ENCODE assay signal across 19 cellular contexts in genomic region chr21:42269382-42269781, GRCh38. TPM values are rescaled to one million over a fixed set of nuclear protein-coding genes. Genes with fewer than 3 reads are reported as not detected.
DNase-seq lines count a peak whose midpoint lies in the region; ATAC-seq, FAIRE-seq and TF ChIP-seq lines count a peak whose summit lies in the region.
"Had no signal": no experiment of that assay in that cellular context is flagged by ENCODE, and none has a peak within 500 bp of the region (broad histone marks: within the 10 kb centered on the region; RNA-seq: fewer than 3 reads in every experiment).

No MANE protein-coding gene starts in this region.

- no peak overlapping the region for H3K4me2 ChIP-seq in HepG2 (ENCODE audit: low read depth, low read length)

- intact Hi-C loops in right lobe of liver (cut with DNase I) (no loop called here), HepG2 (cut with micrococcal nuclease; ENCODE audit: unreplicated experiment) (no loop called here)

- peak overlapping the region; percentile 25 for H3K27ac Mint-ChIP-seq in activated naive CD8-positive, alpha-beta T cell treated with anti-CD3 and anti-CD28 coated beads, Interleukin-2, amount 50 U/mL, for 24 hours

- no peak overlapping the region for H3K9ac ChIP-seq in HepG2 (ENCODE audit: insufficient read depth, low read depth, low read length)

- H3K4me3 Mint-ChIP-seq in activated naive CD8-positive, alpha-beta T cell treated with anti-CD3 and anti-CD28 coated beads, Interleukin-2, amount 50 U/mL, for 24 hours = no peak overlapping the region

- peaks cover 26% of the 10 kb centered on the region for H3K4me1 Mint-ChIP-seq in activated naive CD8-positive, alpha-beta T cell treated with anti-CD3 and anti-CD28 coated beads, Interleukin-2, amount 50 U/mL, for 24 hours

- H3K27ac ChIP-seq in right lobe of liver (no peak overlapping the region), HepG2 (ENCODE audit: extremely low read length, insufficient read depth, low read length) (no peak overlapping the region), caudate nucleus (ENCODE audit: low read depth, low read length) (no peak overlapping the region)
- H3K27ac ChIP-seq: ascending aorta, esophagus squamous epithelium had no signal

- no peaks in the 10 kb centered on the region for H4K20me1 ChIP-seq in HepG2 (ENCODE audit: insufficient read depth, low read length)

- H3K79me2 ChIP-seq in HepG2 (ENCODE audit: insufficient read depth, low read length) = no peaks in the 10 kb centered on the region

- H3K27me3 ChIP-seq in right lobe of liver (no peaks in the 10 kb centered on the region), HepG2 (ENCODE audit: control insufficient read depth in 1 of 2, insufficient read depth in 2 of 2, low read length in 2 of 2) (peaks cover 4 to 20% of the 10 kb centered on the region in 2 experiments; a peak in 2 of 5 replicates)
- H3K27me3 ChIP-seq: ascending aorta had no signal

- peak in 3 of 4 donors; percentile 32 to 46 (median 36) for ATAC-seq in right lobe of liver
- no peak for ATAC-seq in HepG2
- ATAC-seq in activated naive CD8-positive, alpha-beta T cell treated with anti-CD3 and anti-CD28 coated beads, Interleukin-2, amount 50 U/mL, for 24 hours = no peak
- ATAC-seq in GM21360 (IDR thresholded peaks at IDR 0.05; ENCODE audit: unreplicated experiment) = no peak
- no peak for ATAC-seq in HG03039 (IDR thresholded peaks at IDR 0.05; ENCODE audit: unreplicated experiment)
- ATAC-seq: left lobe of liver, Right ventricle myocardium inferior had no signal

- H3K36me3 Mint-ChIP-seq in activated naive CD8-positive, alpha-beta T cell treated with anti-CD3 and anti-CD28 coated beads, Interleukin-2, amount 50 U/mL, for 24 hours (ENCODE audit: low read depth) = peaks cover 2% of the 10 kb centered on the region

- H2AFZ ChIP-seq in HepG2 (ENCODE audit: low read length) = no peak overlapping the region

- 58% methylated on average over 8 of the region's 10 CpGs for WGBS in right lobe of liver (ENCODE audit: insufficient coverage, low coverage, low lambda C conversion rate, missing lambda C conversion rate)
- WGBS in HepG2 (ENCODE audit: low lambda C conversion rate) = 13% methylated on average over 6 of the region's 10 CpGs

- H3K9me3 ChIP-seq in right lobe of liver = no peaks in the 10 kb centered on the region
- no peaks in the 10 kb centered on the region for H3K9me3 ChIP-seq in HepG2 (ENCODE audit: low read length)
- H3K9me3 ChIP-seq: ascending aorta, esophagus squamous epithelium had no signal

- H3K4me1 ChIP-seq in right lobe of liver (no peaks in the 10 kb centered on the region), HepG2 (ENCODE audit: insufficient read depth, low read length) (no peaks in the 10 kb centered on the region)
- H3K4me1 ChIP-seq: ascending aorta had no signal

- TF ChIP-seq CTCF in right lobe of liver (IDR thresholded peaks at IDR 0.05) (no peak), HepG2 (CRISPR knock-in tag; IDR thresholded peaks at IDR 0.05) (no peak)

- TF ChIP-seq POLR2A in right lobe of liver (IDR thresholded peaks at IDR 0.05) (no peak), HepG2 (IDR thresholded peaks at IDR 0.05; ENCODE audit: insufficient read depth in 1 of 2, low read depth in 2 of 2, low read length in 2 of 2) (no peak)

- no TSS peak for BruUV-seq in HepG2 (replicated peaks; lab: Mats Ljungman, UMichigan)

- peak in 1 of 3 donors; percentile 17 for DNase-seq in right lobe of liver
- no peak for DNase-seq in HepG2 (ENCODE audit: low spot score)
- peak; percentile 86 for DNase-seq in NCI-H2107 treated with DMSO at 0.1 percent for 48 hours (lab: John Stamatoyannopoulos, UW; ENCODE audit: unreplicated experiment)
- DNase-seq in activated naive CD8-positive, alpha-beta T cell treated with anti-CD3 and anti-CD28 coated beads, Interleukin-2, amount 50 U/mL, for 24 hours = no peak
- no peak for DNase-seq in caudate nucleus (lab: John Stamatoyannopoulos, UW)
- DNase-seq in NCI-H2227 treated with DMSO at 0.1 percent for 48 hours (lab: John Stamatoyannopoulos, UW) = no peak
- DNase-seq: cortex of kidney, DMS79 treated with DMSO at 0.1 percent for 48 hours, esophagus squamous epithelium, NCI-H1105, NCI-H774 had no signal

- no peak for TF ChIP-seq RAD21 in HepG2 (CRISPR knock-in tag; IDR thresholded peaks at IDR 0.05)

- POLR2A ChIA-PET in HepG2 (lab: Yijun Ruan, JAX) = no interaction called here

- H3K9me3 Mint-ChIP-seq in activated naive CD8-positive, alpha-beta T cell treated with anti-CD3 and anti-CD28 coated beads, Interleukin-2, amount 50 U/mL, for 24 hours = no peaks in the 10 kb centered on the region
- H3K9me3 Mint-ChIP-seq: IgD-negative memory B cell had no signal

- in situ Hi-C loops in HepG2 (cut with HindIII; ENCODE audit: extremely low pct_ligation_motif_present, low pct_unique_long_range_greater_than_20kb) = no loop called here

- H3K27me3 Mint-ChIP-seq in activated naive CD8-positive, alpha-beta T cell treated with anti-CD3 and anti-CD28 coated beads, Interleukin-2, amount 50 U/mL, for 24 hours = no peaks in the 10 kb centered on the region

- H3K36me3 ChIP-seq in right lobe of liver (no peaks in the 10 kb centered on the region), HepG2 (replicated peaks in 1 of 2; ENCODE audit: control insufficient read depth in 1 of 2, insufficient read depth in 2 of 2, low read length in 2 of 2) (no peaks in the 10 kb centered on the region)
- H3K36me3 ChIP-seq: ascending aorta had no signal

- CTCF ChIA-PET in HepG2 (lab: Yijun Ruan, JAX; ENCODE audit: low intra/inter-chr PET ratio, low total read pairs) = no interaction called here

- FAIRE-seq in HepG2 (lab: Jason Lieb, UNC) = no peak
- FAIRE-seq: GM12891 had no signal

- no peak overlapping the region for H3K4me3 ChIP-seq in right lobe of liver
- H3K4me3 ChIP-seq in HepG2 (replicated peaks in 1 of 3; ENCODE audit: insufficient read depth in 1 of 3, low read depth in 2 of 3, low read length in 3 of 3) = no peak overlapping the region
- H3K4me3 ChIP-seq: ascending aorta, esophagus squamous epithelium had no signal

- TF ChIP-seq EP300 in HepG2 (IDR thresholded peaks at IDR 0.05; ENCODE audit: low read depth in 2 of 2, low read length in 2 of 2) = no peak
- no peak for TF ChIP-seq EP300 in HepG2 (CRISPR knock-in tag; IDR thresholded peaks at IDR 0.05; ENCODE audit: borderline replicate concordance)

TF ChIP-seq in HepG2, 621 proteins besides CTCF, POLR2A, EP300 and RAD21:
- TF ChIP-seq KAT7 (CRISPR knock-in tag; IDR thresholded peaks at IDR 0.05; ENCODE audit: borderline replicate concordance) (no peak), ZNF543 (CRISPR knock-in tag; IDR thresholded peaks at IDR 0.05) (no peak)

RNA-seq across cellular contexts. Expression of gene TFF3, which starts 45.8 kb away (rescaled TPM):
- total RNA-seq in right lobe of liver = 1 to 10 TPM in 5 of 6 experiments, under 1 TPM in 1; 0.88 to 6.8 (median 2.5) TPM
- 7.9 and 14.2 TPM in 2 replicates for total RNA-seq in HepG2 (2016; rRNA removed; fragmentation: Illumina TruSeq; extraction: Trizol)
- total RNA-seq in HepG2 (2016; cell fraction: cytosol; rRNA removed; fragmentation: Illumina TruSeq; extraction: Trizol; ENCODE audit: low read depth) = 9.4 and 9.9 TPM in 2 replicates
- total RNA-seq in HepG2 (2016; cell fraction: insoluble cytoplasmic fraction; rRNA removed; fragmentation: Illumina TruSeq; extraction: Trizol) = 10.8 and 14.1 TPM in 2 replicates
- 8.0 and 8.6 TPM in 2 replicates for total RNA-seq in HepG2 (2016; cell fraction: membrane; rRNA removed; fragmentation: Illumina TruSeq; extraction: Trizol)
- total RNA-seq in HepG2 (2016; cell fraction: nucleus; rRNA removed; fragmentation: Illumina TruSeq; extraction: Trizol) = 5.1 and 9.3 TPM in 2 replicates
- polyA plus RNA-seq in HepG2 (2011; rRNA removed) = 26.9 and 27.0 TPM in 2 replicates
- polyA plus RNA-seq in HepG2 (2011; cell fraction: cytosol; rRNA removed) = 15.9 and 30.0 TPM in 2 replicates
- 16.3 and 18.8 TPM in 2 replicates for polyA plus RNA-seq in HepG2 (2011; cell fraction: nucleus; rRNA removed)
- polyA plus RNA-seq in HepG2 (2012) = 14.9 and 18.1 TPM in 2 replicates
- polyA plus RNA-seq in HepG2 (2016; cell fraction: cytosol; fragmentation: Illumina TruSeq; extraction: Trizol; ENCODE audit: low read depth) = 7.3 and 9.3 TPM in 2 replicates
- polyA plus RNA-seq in HepG2 (2016; cell fraction: insoluble cytoplasmic fraction; fragmentation: Illumina TruSeq; extraction: Trizol; ENCODE audit: low read depth) = 5.5 and 6.2 TPM in 2 replicates
- polyA plus RNA-seq in HepG2 (2016; cell fraction: membrane; fragmentation: Illumina TruSeq; extraction: Trizol; ENCODE audit: low read depth) = 4.6 and 6.5 TPM in 2 replicates
- 9.5 and 10.5 TPM in 2 replicates for polyA plus RNA-seq in HepG2 (2016; cell fraction: nucleus; fragmentation: Illumina TruSeq; extraction: Trizol; ENCODE audit: insufficient read depth, low read depth)
- 10.8 TPM in 1 of 2 replicates, not detected in the other for polyA minus RNA-seq in HepG2 (2011; rRNA and poly(A)+ RNA removed; ENCODE audit: low replicate concordance)
- 6.5 and 7.7 TPM in 2 replicates for polyA minus RNA-seq in HepG2 (2011; cell fraction: cytosol; rRNA and poly(A)+ RNA removed)
- 0.77 and 1.7 TPM in 2 replicates for polyA minus RNA-seq in HepG2 (2011; cell fraction: nucleus; rRNA and poly(A)+ RNA removed)
- total RNA-seq: ascending aorta, pulmonary artery endothelial cell had no signal
- polyA plus RNA-seq: IgD-negative memory B cell had no signal

RNA-seq across cellular contexts. Expression of gene ABCG1, which starts 50.4 kb away (rescaled TPM):
- 1 to 10 TPM; 3.3 to 9.8 (median 4.8) TPM for total RNA-seq in right lobe of liver
- not detected in 2 replicates for total RNA-seq in HepG2 (2016; rRNA removed; fragmentation: Illumina TruSeq; extraction: Trizol)
- not detected in 2 replicates for total RNA-seq in HepG2 (2016; cell fraction: cytosol; rRNA removed; fragmentation: Illumina TruSeq; extraction: Trizol; ENCODE audit: low read depth)
- not detected in 2 replicates for total RNA-seq in HepG2 (2016; cell fraction: insoluble cytoplasmic fraction; rRNA removed; fragmentation: Illumina TruSeq; extraction: Trizol)
- not detected in 2 replicates for total RNA-seq in HepG2 (2016; cell fraction: membrane; rRNA removed; fragmentation: Illumina TruSeq; extraction: Trizol)
- not detected in 2 replicates for total RNA-seq in HepG2 (2016; cell fraction: nucleus; rRNA removed; fragmentation: Illumina TruSeq; extraction: Trizol)
- polyA plus RNA-seq in HepG2 (2011; rRNA removed) = 0.04 and 0.10 TPM in 2 replicates
- polyA plus RNA-seq in HepG2 (2011; cell fraction: cytosol; rRNA removed) = 0.08 TPM in 2 replicates
- polyA plus RNA-seq in HepG2 (2011; cell fraction: nucleus; rRNA removed) = 0.06 and 0.12 TPM in 2 replicates
- 0.09 TPM in 1 of 2 replicates, not detected in the other for polyA plus RNA-seq in HepG2 (2012)
- not detected in 2 replicates for polyA plus RNA-seq in HepG2 (2016; cell fraction: cytosol; fragmentation: Illumina TruSeq; extraction: Trizol; ENCODE audit: low read depth)
- polyA plus RNA-seq in HepG2 (2016; cell fraction: insoluble cytoplasmic fraction; fragmentation: Illumina TruSeq; extraction: Trizol; ENCODE audit: low read depth) = not detected in 2 replicates
- polyA plus RNA-seq in HepG2 (2016; cell fraction: membrane; fragmentation: Illumina TruSeq; extraction: Trizol; ENCODE audit: low read depth) = not detected in 2 replicates
- polyA plus RNA-seq in HepG2 (2016; cell fraction: nucleus; fragmentation: Illumina TruSeq; extraction: Trizol; ENCODE audit: insufficient read depth, low read depth) = not detected in 2 replicates
- 0.10 and 7.4 TPM in 2 replicates for polyA minus RNA-seq in HepG2 (2011; rRNA and poly(A)+ RNA removed; ENCODE audit: low replicate concordance)
- 0.97 TPM in 1 of 2 replicates, not detected in the other for polyA minus RNA-seq in HepG2 (2011; cell fraction: cytosol; rRNA and poly(A)+ RNA removed)
- not detected in 2 replicates for polyA minus RNA-seq in HepG2 (2011; cell fraction: nucleus; rRNA and poly(A)+ RNA removed)

Comparison
In these comparisons a context has a peak if more than half of its experiments do, and no peak if none do; other contexts are left out.
1. ATAC-seq: peak in right lobe of liver (3 of 4); none in HepG2 (single experiment), activated naive CD8-positive, alpha-beta T cell treated with anti-CD3 and anti-CD28 coated beads, Interleukin-2, amount 50 U/mL, for 24 hours (single experiment), GM21360 (single experiment) and HG03039 (single experiment).